8 cellular contexts compared by ENCODE assay signal in genomic region chr22:17999851-18000250, GRCh38. TPM values are rescaled to one million over a fixed set of nuclear protein-coding genes. Genes with fewer than 3 reads are reported as not detected.
A peak's percentile ranks its signal among the peaks of the same experiment; 100 is the strongest.
DNase-seq lines count a peak whose midpoint lies in the region; ATAC-seq and TF ChIP-seq lines count a peak whose summit lies in the region.

No MANE protein-coding gene starts in this region.

- H3K36me3 ChIP-seq in BE2C (no peaks in the 10 kb centered on the region), breast epithelium (no peaks in the 10 kb centered on the region)

- H3K9me3 Mint-ChIP-seq in naive B cell (no peaks in the 10 kb centered on the region), CD14-positive monocyte (peaks cover 0 to 8% (median 2%) of the 10 kb centered on the region in 7 donors)

- H3K4me3 Mint-ChIP-seq in naive B cell (peak overlapping the region; percentile 89 to 95 (median 92)), CD14-positive monocyte (peak overlapping the region in 1 of 2 donors; percentile 82)

- H3K4me1 ChIP-seq in BE2C = no peaks in the 10 kb centered on the region
- no peaks in the 10 kb centered on the region for H3K4me1 ChIP-seq in breast epithelium

- ATAC-seq in naive B cell (ENCODE audit: low read depth in 2 of 2) (no peak), HG03378 (IDR thresholded peaks at IDR 0.05; ENCODE audit: unreplicated experiment) (no peak), HG02763 (IDR thresholded peaks at IDR 0.05; ENCODE audit: unreplicated experiment) (no peak)

- TF ChIP-seq CTCF in BE2C (IDR thresholded peaks at IDR 0.05; ENCODE audit: low read depth, low read length) (no peak), breast epithelium (IDR thresholded peaks at IDR 0.05) (no peak), CD14-positive monocyte (IDR thresholded peaks at IDR 0.05) (no peak)

- no peak for TF ChIP-seq POLR2A in breast epithelium (IDR thresholded peaks at IDR 0.05)

- H3K36me3 Mint-ChIP-seq in naive B cell (no peaks in the 10 kb centered on the region), CD14-positive monocyte (no peaks in the 10 kb centered on the region)

- H3K27me3 Mint-ChIP-seq in naive B cell (no peaks in the 10 kb centered on the region), CD14-positive monocyte (ENCODE audit: low read depth in 3 of 3) (peaks cover 18 to 44% (median 39%) of the 10 kb centered on the region in 3 donors)

- DNase-seq in BE2C (no peak), HT-29 (ENCODE audit: low spot score) (peak; percentile 5), breast epithelium (ENCODE audit: low spot score in 2 of 2) (peak in 1 of 2 donors; percentile 27), naive B cell (no peak), CD14-positive monocyte (ENCODE audit: low spot score) (no peak), NCI-H446 treated with DMSO at 0.1 percent for 48 hours (lab: John Stamatoyannopoulos, UW) (no peak)

- intact Hi-C loops in breast epithelium (cut with DNase I; ENCODE audit: low total_unique reads) (no loop called here), CD14-positive monocyte (cut with micrococcal nuclease) (no loop called here)

- no peak overlapping the region for H3K27ac ChIP-seq in breast epithelium

- no peaks in the 10 kb centered on the region for H3K9me3 ChIP-seq in BE2C
- no peaks in the 10 kb centered on the region for H3K9me3 ChIP-seq in breast epithelium

- H3K4me1 Mint-ChIP-seq in naive B cell = peaks cover 58 to 87% (median 86%) of the 10 kb centered on the region in 3 donors
- peaks cover 24% of the 10 kb centered on the region for H3K4me1 Mint-ChIP-seq in CD14-positive monocyte

- H3K4me3 ChIP-seq in BE2C (ENCODE audit: low read depth, low read length) (peak overlapping the region; percentile 79), breast epithelium (peak overlapping the region in 2 of 3 donors; percentile 69 to 94)

- H3K27ac Mint-ChIP-seq in naive B cell (peak overlapping the region; percentile 86 to 99 (median 96)), CD14-positive monocyte (no peak overlapping the region)

- H3K27me3 ChIP-seq in BE2C (no peaks in the 10 kb centered on the region), breast epithelium (no peaks in the 10 kb centered on the region)

RNA-seq across cellular contexts. Expression of gene MICAL3, which starts 24.5 kb away (rescaled TPM):
- 34.3 TPM for polyA plus RNA-seq in BE2C (2012; ENCODE audit: insufficient read depth, insufficient read length, low read depth)
- 7.7 and 11.2 TPM in 2 replicates for total RNA-seq in HT-29 (2014; rRNA removed; shearing (Covaris generic))
- total RNA-seq in breast epithelium = 10 to 100 TPM; 19.5 to 42.3 (median 34.8) TPM
- polyA plus RNA-seq in naive B cell (ENCODE audit: low read depth in 6 of 6) (10 to 100 TPM; 10.9 to 28.0 (median 15.6) TPM), CD14-positive monocyte (under 1 TPM in 1 of 2 donors, not detected in 1; 0.23 TPM)

Comparison
In these comparisons a context has a peak if more than half of its experiments do, and no peak if none do; other contexts are left out.
1. H3K27ac Mint-ChIP-seq: peak in naive B cell (6 of 6); none in CD14-positive monocyte (0 of 7).